15 cellular contexts compared by ENCODE assay signal in genomic region chr10:103548581-103549348, GRCh38. TPM values are rescaled to one million over a fixed set of nuclear protein-coding genes. Genes with fewer than 3 reads are reported as not detected.
DNase-seq lines count a peak whose midpoint lies in the region; ATAC-seq and TF ChIP-seq lines count a peak whose summit lies in the region.
"Had no signal": no experiment of that assay in that cellular context is flagged by ENCODE, and none has a peak within 500 bp of the region (broad histone marks: within the 10 kb centered on the region; RNA-seq: fewer than 3 reads in every experiment).

No MANE protein-coding gene starts in this region.

- H3K9me3 Mint-ChIP-seq in MCF 10A (ENCODE audit: unreplicated experiment): no peaks in the 10 kb centered on the region
- no peaks in the 10 kb centered on the region for H3K9me3 Mint-ChIP-seq in activated T-helper 2 cell treated with anti-CD3 and anti-CD28 coated beads, Interferon-gamma antibody, Interleukin-2, Interleukin-4, amounts not matched to agents 10 μg/mL and 5 μg/mL and 100 μg/mL, durations not matched to agents 14 hours and 24 hours and 36 hours
- H3K9me3 Mint-ChIP-seq: HFFc6 had no signal

- no peaks in the 10 kb centered on the region for H3K36me3 Mint-ChIP-seq in MCF 10A (ENCODE audit: insufficient read depth, unreplicated experiment)
- no peaks in the 10 kb centered on the region for H3K36me3 Mint-ChIP-seq in activated T-helper 2 cell treated with anti-CD3 and anti-CD28 coated beads, Interferon-gamma antibody, Interleukin-2, Interleukin-4, amounts not matched to agents 10 μg/mL and 5 μg/mL and 100 μg/mL, durations not matched to agents 14 hours and 24 hours and 36 hours (ENCODE audit: low read depth)

- no peak for ATAC-seq in stimulated activated naive CD8-positive, alpha-beta T cell treated with anti-CD3 and anti-CD28 coated beads, Interleukin-15, Interleukin-2, amounts not matched to agents 100 U/mL and 50 U/mL, for 24 hours
- ATAC-seq: left lung, Right ventricle myocardium inferior had no signal

- no peak overlapping the region for H3K4me3 Mint-ChIP-seq in MCF 10A (ENCODE audit: unreplicated experiment)
- H3K4me3 Mint-ChIP-seq in activated T-helper 2 cell treated with anti-CD3 and anti-CD28 coated beads, Interferon-gamma antibody, Interleukin-2, Interleukin-4, amounts not matched to agents 10 μg/mL and 5 μg/mL and 100 μg/mL, durations not matched to agents 14 hours and 24 hours and 36 hours (ENCODE audit: low read depth): no peak overlapping the region
- H3K4me3 Mint-ChIP-seq: endodermal cell, HFFc6 had no signal

- H3K4me1 ChIP-seq in breast epithelium: no peaks in the 10 kb centered on the region
- H3K4me1 ChIP-seq: ascending aorta, left lung had no signal

- no peak overlapping the region for H3K27ac ChIP-seq in breast epithelium
- no peak overlapping the region for H3K27ac ChIP-seq in coronary artery
- H3K27ac ChIP-seq: ascending aorta, left lung had no signal

- TF ChIP-seq CTCF in breast epithelium (IDR thresholded peaks at IDR 0.05): no peak
- TF ChIP-seq CTCF in MCF 10A (IDR thresholded peaks at IDR 0.05; ENCODE audit: unreplicated experiment): no peak
- no peak for TF ChIP-seq CTCF in coronary artery (IDR thresholded peaks at IDR 0.05)

- POLR2A ChIA-PET in MCF 10A (lab: Yijun Ruan, JAX): interaction anchor here (0.9 kb wide), 1 partner anchor 13 kb away, joined by 3 read pairs; no protein-coding TSS in a partner anchor

- peaks cover 14% of the 10 kb centered on the region for H3K27me3 Mint-ChIP-seq in MCF 10A (ENCODE audit: insufficient read depth, unreplicated experiment)
- H3K27me3 Mint-ChIP-seq in activated T-helper 2 cell treated with anti-CD3 and anti-CD28 coated beads, Interferon-gamma antibody, Interleukin-2, Interleukin-4, amounts not matched to agents 10 μg/mL and 5 μg/mL and 100 μg/mL, durations not matched to agents 14 hours and 24 hours and 36 hours (ENCODE audit: low read depth): peaks cover 2% of the 10 kb centered on the region

- H3K4me1 Mint-ChIP-seq in MCF 10A (ENCODE audit: insufficient read depth, unreplicated experiment): no peaks in the 10 kb centered on the region
- peaks cover 13% of the 10 kb centered on the region for H3K4me1 Mint-ChIP-seq in activated T-helper 2 cell treated with anti-CD3 and anti-CD28 coated beads, Interferon-gamma antibody, Interleukin-2, Interleukin-4, amounts not matched to agents 10 μg/mL and 5 μg/mL and 100 μg/mL, durations not matched to agents 14 hours and 24 hours and 36 hours (ENCODE audit: low read depth)

- CTCF ChIA-PET in MCF 10A (lab: Yijun Ruan, JAX): interaction anchor here (0.7 kb wide), 2 partner anchors 53 to 484 kb away, joined by 3 read pairs; no protein-coding TSS in a partner anchor

- DNase-seq in breast epithelium (ENCODE audit: low spot score in 2 of 2): peak; percentile 24 to 49
- DNase-seq in MCF 10A (ENCODE audit: unreplicated experiment): no peak
- peak; percentile 98 for DNase-seq in NCI-H510A treated with DMSO at 0.1 percent for 48 hours (lab: John Stamatoyannopoulos, UW)
- DNase-seq in coronary artery (ENCODE audit: low spot score): peak; percentile 55
- no peak for DNase-seq in germinal center (ENCODE audit: low spot score)
- DNase-seq in central memory CD4-positive, alpha-beta T cell: no peak
- no peak for DNase-seq in activated T-helper 2 cell treated with anti-CD3 and anti-CD28 coated beads, Interferon-gamma antibody, Interleukin-2, Interleukin-4, amounts not matched to agents 10 μg/mL and 5 μg/mL and 100 μg/mL, durations not matched to agents 14 hours and 24 hours and 36 hours (ENCODE audit: low spot score)
- no peak for DNase-seq in stimulated activated naive CD8-positive, alpha-beta T cell treated with anti-CD3 and anti-CD28 coated beads, Interleukin-15, Interleukin-2, amounts not matched to agents 100 U/mL and 50 U/mL, for 24 hours
- DNase-seq: DND-41, HFFc6, left lung, NCI-H446 treated with DMSO at 0.1 percent for 48 hours had no signal

- H3K36me3 ChIP-seq in breast epithelium: no peaks in the 10 kb centered on the region
- H3K36me3 ChIP-seq: ascending aorta, left lung had no signal

- H3K27ac Mint-ChIP-seq in MCF 10A (ENCODE audit: low read depth, unreplicated experiment): no peak overlapping the region
- H3K27ac Mint-ChIP-seq in activated T-helper 2 cell treated with anti-CD3 and anti-CD28 coated beads, Interferon-gamma antibody, Interleukin-2, Interleukin-4, amounts not matched to agents 10 μg/mL and 5 μg/mL and 100 μg/mL, durations not matched to agents 14 hours and 24 hours and 36 hours: no peak overlapping the region
- H3K27ac Mint-ChIP-seq: endodermal cell, HFFc6 had no signal

- no peaks in the 10 kb centered on the region for H3K27me3 ChIP-seq in breast epithelium
- H3K27me3 ChIP-seq: ascending aorta had no signal

- no peak overlapping the region for H3K4me3 ChIP-seq in breast epithelium
- H3K4me3 ChIP-seq in coronary artery: no peak overlapping the region
- H3K4me3 ChIP-seq: ascending aorta, left lung had no signal

- TF ChIP-seq POLR2A in breast epithelium (IDR thresholded peaks at IDR 0.05): no peak

- intact Hi-C loops in breast epithelium (cut with DNase I; ENCODE audit: low total_unique reads) (no loop called here), MCF 10A (cut with micrococcal nuclease) (no loop called here)
- intact Hi-C loops in activated T-helper 2 cell treated with anti-CD3 and anti-CD28 coated beads, Interferon-gamma antibody, Interleukin-2, Interleukin-4, amounts not matched to agents 10 μg/mL and 5 μg/mL and 100 μg/mL, durations not matched to agents 14 hours and 24 hours and 36 hours (cut with micrococcal nuclease): no loop called here

- no peaks in the 10 kb centered on the region for H3K9me3 ChIP-seq in breast epithelium
- H3K9me3 ChIP-seq: ascending aorta, left lung had no signal

- BruUV-seq in MCF 10A (replicated peaks; lab: Mats Ljungman, UMichigan): no TSS peak

RNA-seq across cellular contexts. Expression of gene NEURL1, which starts 55.3 kb away (rescaled TPM):
- 1 to 10 TPM in 1 of 3 donors, under 1 TPM in 2; 0.16 to 1.5 (median 0.33) TPM for total RNA-seq in breast epithelium
- total RNA-seq in MCF 10A (2022): 0.20 TPM in 1 of 2 replicates, not detected in the other
- total RNA-seq in activated T-helper 2 cell treated with anti-CD3 and anti-CD28 coated beads, Interferon-gamma antibody, Interleukin-2, Interleukin-4, amounts not matched to agents 10 μg/mL and 5 μg/mL and 100 μg/mL, durations not matched to agents 14 hours and 24 hours and 36 hours: 1.7 and 2.2 TPM in 2 replicates
- total RNA-seq: ascending aorta had no signal

Comparison
In these comparisons a context has a peak if more than half of its experiments do, and no peak if none do; other contexts are left out.
1. DNase-seq: peak in breast epithelium (2 of 2), NCI-H510A treated with DMSO at 0.1 percent for 48 hours (single experiment) and coronary artery (single experiment); none in MCF 10A (single experiment), germinal center (single experiment), central memory CD4-positive, alpha-beta T cell (single experiment), activated T-helper 2 cell treated with anti-CD3 and anti-CD28 coated beads, Interferon-gamma antibody, Interleukin-2, Interleukin-4, amounts not matched to agents 10 μg/mL and 5 μg/mL and 100 μg/mL, durations not matched to agents 14 hours and 24 hours and 36 hours (single experiment) and stimulated activated naive CD8-positive, alpha-beta T cell treated with anti-CD3 and anti-CD28 coated beads, Interleukin-15, Interleukin-2, amounts not matched to agents 100 U/mL and 50 U/mL, for 24 hours (single experiment).